ENCODE assay signal across 19 cellular contexts in genomic region chr20:33450867-33451266, GRCh38. TPM values are rescaled to one million over a fixed set of nuclear protein-coding genes. Genes with fewer than 3 reads are reported as not detected.
DNase-seq lines count a peak whose midpoint lies in the region; ATAC-seq and TF ChIP-seq lines count a peak whose summit lies in the region.
"Had no signal": no experiment of that assay in that cellular context is flagged by ENCODE, and none has a peak within 500 bp of the region (broad histone marks: within the 10 kb centered on the region; RNA-seq: fewer than 3 reads in every experiment).

No MANE protein-coding gene starts in this region.

- WGBS in body of pancreas, 2 donors = 32 to 50% methylated on average over 4 of the region's 4 CpGs

- H3K4me1 ChIP-seq in body of pancreas = no peaks in the 10 kb centered on the region
- no peaks in the 10 kb centered on the region for H3K4me1 ChIP-seq in CD8-positive, alpha-beta memory T cell (ENCODE audit: insufficient read depth, low read length)
- H3K4me1 ChIP-seq: SJCRH30 had no signal

- H3K4me1 Mint-ChIP-seq in CD8-positive, alpha-beta memory T cell = no peaks in the 10 kb centered on the region

- no peak overlapping the region for H3K27ac ChIP-seq in body of pancreas
- H3K27ac ChIP-seq in CD8-positive, alpha-beta memory T cell (ENCODE audit: low read depth, low read length) = no peak overlapping the region
- H3K27ac ChIP-seq: SJCRH30 had no signal

- in situ Hi-C loops in Caki2 (cut with HindIII; ENCODE audit: low pct_unique_long_range_greater_than_20kb, low sequenced_read_pairs) = no loop called here

- no peak for TF ChIP-seq POLR2A in body of pancreas (IDR thresholded peaks at IDR 0.05)

- H3K27me3 Mint-ChIP-seq in CD8-positive, alpha-beta memory T cell = peaks cover 0 to 3% of the 10 kb centered on the region in 2 donors

- H3K4me3 Mint-ChIP-seq in CD8-positive, alpha-beta memory T cell = no peak overlapping the region

- H3K4me3 ChIP-seq in body of pancreas = no peak overlapping the region
- H3K4me3 ChIP-seq in CD8-positive, alpha-beta memory T cell (ENCODE audit: low read length) = no peak overlapping the region
- H3K4me3 ChIP-seq: SJCRH30 had no signal

- no peak overlapping the region for H3K27ac Mint-ChIP-seq in CD8-positive, alpha-beta memory T cell

- intact Hi-C loops in body of pancreas (cut with DNase I) = loop anchor here (10.0 kb wide), 1 partner anchor 204 kb away; no protein-coding TSS in a partner anchor

- no peaks in the 10 kb centered on the region for H3K36me3 ChIP-seq in body of pancreas (replicated peaks in 1 of 2; ENCODE audit: insufficient read depth in 1 of 2, low read depth in 2 of 2)
- no peaks in the 10 kb centered on the region for H3K36me3 ChIP-seq in CD8-positive, alpha-beta memory T cell (ENCODE audit: insufficient read depth, low read length)
- H3K36me3 ChIP-seq: SJCRH30 had no signal

- POLR2A ChIA-PET in CD8-positive, alpha-beta memory T cell (lab: Charles Lee) = no interaction called here

- H3K9me3 ChIP-seq in body of pancreas = no peaks in the 10 kb centered on the region
- H3K9me3 ChIP-seq in CD8-positive, alpha-beta memory T cell (ENCODE audit: low read length) = no peaks in the 10 kb centered on the region

- H3K36me3 Mint-ChIP-seq in CD8-positive, alpha-beta memory T cell = peaks cover 0 to 1% (median 0%) of the 10 kb centered on the region in 3 donors

- DNase-seq in Caki2 (ENCODE audit: low read depth) = peak; percentile 71
- DNase-seq in LHCN-M2 (ENCODE audit: low read depth) = peak; percentile 76
- DNase-seq in body of pancreas = peak in 1 of 4 donors; percentile 14
- peak; percentile 75 for DNase-seq in myocyte (ENCODE audit: low read depth)
- DNase-seq in CD8-positive, alpha-beta memory T cell = no peak
- DNase-seq: activated CD4-positive, alpha-beta T cell treated with anti-CD3 and anti-CD28 coated beads for 1 hour; activated naive CD4-positive, alpha-beta T cell; AML-193; DMS79; islet precursor cell; Kasumi-1; NCI-H146; NCI-H345; stimulated activated CD4-positive, alpha-beta T cell treated with anti-CD3 and anti-CD28 coated beads, Interleukin-15, amount 100 ng/mL, for 24 hours; T-helper 9 cell had no signal

- CTCF ChIA-PET in CD8-positive, alpha-beta memory T cell (lab: Charles Lee) = no interaction called here

- peaks cover 0 to 2% (median 0%) of the 10 kb centered on the region in 5 donors for H3K9me3 Mint-ChIP-seq in CD8-positive, alpha-beta memory T cell

- ATAC-seq in body of pancreas (peak; percentile 12), HG03159 (IDR thresholded peaks at IDR 0.05; ENCODE audit: unreplicated experiment) (no peak), HG03039 (IDR thresholded peaks at IDR 0.05; ENCODE audit: unreplicated experiment) (no peak), HG03521 (IDR thresholded peaks at IDR 0.05; ENCODE audit: unreplicated experiment) (no peak)

- no peaks in the 10 kb centered on the region for H3K27me3 ChIP-seq in body of pancreas
- H3K27me3 ChIP-seq in CD8-positive, alpha-beta memory T cell (ENCODE audit: insufficient read depth, low read length, poor library complexity, severe bottlenecking) = no peaks in the 10 kb centered on the region
- H3K27me3 ChIP-seq: SJCRH30 had no signal

- no peak for TF ChIP-seq CTCF in body of pancreas (IDR thresholded peaks at IDR 0.05)

RNA-seq across cellular contexts. Expression of gene SNTA1, which starts 7.3 kb away (rescaled TPM):
- total RNA-seq in Caki2 (2014; rRNA removed; shearing (Covaris generic); ENCODE audit: low replicate concordance) = 49.5 and 52.1 TPM in 2 replicates
- total RNA-seq in LHCN-M2 (2014; rRNA removed) (26.2 and 29.7 TPM in 2 replicates), body of pancreas (10 to 100 TPM; 19.8 to 22.6 TPM), myocyte (35.6 and 35.8 TPM in 2 replicates)
- 39.8 TPM for polyA plus RNA-seq in LHCN-M2 (2012)
- polyA plus RNA-seq in myocyte (2012) = 25.5 TPM
- 1 to 10 TPM; 4.6 to 5.6 TPM for total RNA-seq in CD8-positive, alpha-beta memory T cell
- 11.8 TPM for polyA plus RNA-seq in CD8-positive, alpha-beta memory T cell

RNA-seq across cellular contexts. Expression of gene CBFA2T2, which starts 39.0 kb away (rescaled TPM):
- 51.9 and 56.1 TPM in 2 replicates for total RNA-seq in Caki2 (2014; rRNA removed; shearing (Covaris generic); ENCODE audit: low replicate concordance)
- total RNA-seq in LHCN-M2 (2014; rRNA removed) = 6.6 and 8.6 TPM in 2 replicates
- 4.1 TPM for polyA plus RNA-seq in LHCN-M2 (2012)
- total RNA-seq in body of pancreas = 10 to 100 TPM; 10.6 to 12.5 TPM
- total RNA-seq in myocyte = 12.4 and 14.3 TPM in 2 replicates
- polyA plus RNA-seq in myocyte (2012) = 9.4 TPM
- total RNA-seq in CD8-positive, alpha-beta memory T cell = 10 to 100 TPM; 10.7 to 11.9 TPM
- polyA plus RNA-seq in CD8-positive, alpha-beta memory T cell = 25.8 TPM

RNA-seq across cellular contexts. Expression of gene CDK5RAP1, which starts 49.5 kb away (rescaled TPM):
- 31.0 and 32.3 TPM in 2 replicates for total RNA-seq in Caki2 (2014; rRNA removed; shearing (Covaris generic); ENCODE audit: low replicate concordance)
- total RNA-seq in LHCN-M2 (2014; rRNA removed) = 23.5 and 29.0 TPM in 2 replicates
- polyA plus RNA-seq in LHCN-M2 (2012) = 24.7 TPM
- total RNA-seq in body of pancreas = 10 to 100 TPM in 1 of 2 donors, 1 to 10 TPM in 1; 8.8 to 27.0 TPM
- 28.1 and 29.7 TPM in 2 replicates for total RNA-seq in myocyte
- polyA plus RNA-seq in myocyte (2012) = 25.4 TPM
- 10 to 100 TPM; 41.6 to 46.4 TPM for total RNA-seq in CD8-positive, alpha-beta memory T cell
- 33.5 TPM for polyA plus RNA-seq in CD8-positive, alpha-beta memory T cell

Comparison
In these comparisons a context has a peak if more than half of its experiments do, and no peak if none do; other contexts are left out.
1. DNase-seq: peak in Caki2 (single experiment), LHCN-M2 (single experiment) and myocyte (single experiment); none in CD8-positive, alpha-beta memory T cell (0 of 5).